ENCODE assay signal across 23 cellular contexts in genomic region chr12:57731411-57732080, GRCh38. TPM values are rescaled to one million over a fixed set of nuclear protein-coding genes. Genes with fewer than 3 reads are reported as not detected.
"Had no signal": no experiment of that assay in that cellular context is flagged by ENCODE, and none has a peak within 500 bp of the region (broad histone marks: within the 10 kb centered on the region; RNA-seq: fewer than 3 reads in every experiment).

No MANE protein-coding gene starts in this region.

- H3K36me3 ChIP-seq: right lobe of liver, tibial nerve, upper lobe of right lung, vagina had no signal

- H3K27ac Mint-ChIP-seq: stimulated activated naive B cell treated with anti-CD40 and anti-IgM and Interleukin-4, amounts not matched to agents 10 μg/mL and 1 μg/mL and 100 μg/mL, for 72 hours had no signal

- H3K9me3 Mint-ChIP-seq: naive thymus-derived CD8-positive, alpha-beta T cell; stimulated activated naive B cell treated with anti-CD40 and anti-IgM and Interleukin-4, amounts not matched to agents 10 μg/mL and 1 μg/mL and 100 μg/mL, for 72 hours; stimulated activated naive CD8-positive, alpha-beta T cell treated with anti-CD3 and anti-CD28 coated beads, Interleukin-15, amount 100 ng/mL, for 72 hours had no signal

- H3K27me3 Mint-ChIP-seq: naive thymus-derived CD8-positive, alpha-beta T cell; stimulated activated naive B cell treated with anti-CD40 and anti-IgM and Interleukin-4, amounts not matched to agents 10 μg/mL and 1 μg/mL and 100 μg/mL, for 72 hours; stimulated activated naive CD8-positive, alpha-beta T cell treated with anti-CD3 and anti-CD28 coated beads, Interleukin-15, amount 100 ng/mL, for 72 hours had no signal

- DNase-seq: cortex of kidney; dorsolateral prefrontal cortex; effector CD8-positive, alpha-beta T cell; hippocampal formation; mucosa of descending colon; naive thymus-derived CD8-positive, alpha-beta T cell; psoas muscle; retina; right lobe of liver; spleen; stimulated activated CD4-positive, alpha-beta T cell treated with anti-CD3 and anti-CD28 coated beads, Interleukin-15, amount 100 ng/mL, for 24 hours; stimulated activated CD4-positive, alpha-beta T cell treated with anti-CD3 and anti-CD28 coated beads, Interleukin-1b, Interleukin-23, amount 100 ng/mL, for 48 hours; stimulated activated CD4-positive, alpha-beta T cell treated with anti-CD3 and anti-CD28 coated beads, Interleukin-4, amount 100 ng/mL, for 24 hours; stimulated activated naive B cell treated with anti-CD40 and anti-IgM and Interleukin-4, amounts not matched to agents 10 μg/mL and 1 μg/mL and 100 μg/mL, for 72 hours; stimulated activated naive CD8-positive, alpha-beta T cell treated with anti-CD3 and anti-CD28 coated beads, Interleukin-15, amount 100 ng/mL, for 72 hours; testis; upper lobe of right lung had no signal

- H3K9me3 ChIP-seq: heart left ventricle, mucosa of descending colon, psoas muscle, right lobe of liver, spleen, testis, tibial nerve, upper lobe of right lung, vagina had no signal

- H3K4me3 ChIP-seq: dorsolateral prefrontal cortex, heart left ventricle, mucosa of descending colon, psoas muscle, right lobe of liver, spleen, testis, tibial nerve, upper lobe of right lung, vagina had no signal

- H3K27me3 ChIP-seq: testis had no signal

- H3K27ac ChIP-seq: heart left ventricle, psoas muscle, right lobe of liver, spleen, testis, tibial nerve, upper lobe of right lung, vagina had no signal

- H3K4me3 Mint-ChIP-seq: naive thymus-derived CD8-positive, alpha-beta T cell; stimulated activated naive B cell treated with anti-CD40 and anti-IgM and Interleukin-4, amounts not matched to agents 10 μg/mL and 1 μg/mL and 100 μg/mL, for 72 hours; stimulated activated naive CD8-positive, alpha-beta T cell treated with anti-CD3 and anti-CD28 coated beads, Interleukin-15, amount 100 ng/mL, for 72 hours had no signal

- ATAC-seq: esophagus mucosa; heart left ventricle; left lobe of liver; mucosa of descending colon; naive thymus-derived CD8-positive, alpha-beta T cell; psoas muscle; right lobe of liver; stimulated activated naive B cell treated with anti-CD40 and anti-IgM and Interleukin-4, amounts not matched to agents 10 μg/mL and 1 μg/mL and 100 μg/mL, for 72 hours; stimulated activated naive CD8-positive, alpha-beta T cell treated with anti-CD3 and anti-CD28 coated beads, Interleukin-15, amount 100 ng/mL, for 72 hours; upper lobe of right lung had no signal

RNA-seq across cellular contexts. Expression of gene CYP27B1, which starts 35.3 kb away (rescaled TPM):
- total RNA-seq: frontal cortex had no signal
- polyA plus RNA-seq: naive thymus-derived CD8-positive, alpha-beta T cell had no signal
